In the genomic region with DNA sequence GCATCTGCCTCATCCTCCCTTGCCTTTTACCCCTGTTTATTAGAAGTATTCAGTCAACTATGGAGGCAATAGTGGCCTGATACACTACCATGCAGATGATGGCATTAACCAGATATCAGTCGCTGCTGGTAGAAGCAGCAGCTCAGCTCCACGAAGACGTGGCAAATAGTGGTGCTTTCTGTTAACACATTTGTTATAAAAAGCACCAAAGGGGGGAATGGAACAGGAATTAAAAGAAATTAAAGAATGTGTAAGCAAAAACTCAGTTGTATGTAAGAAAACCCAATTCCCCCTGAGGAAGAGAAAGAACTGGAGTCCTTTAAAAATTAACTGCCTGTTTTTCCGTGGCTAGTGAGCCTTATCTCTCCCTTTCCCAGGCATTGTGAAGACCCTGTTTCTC, we compare ENCODE assay signal across 14 cellular contexts. TPM values are rescaled to one million over a fixed set of nuclear protein-coding genes. Genes with fewer than 3 reads are reported as not detected.
"Had no signal": no experiment of that assay in that cellular context is flagged by ENCODE, and none has a peak within 500 bp of the region (broad histone marks: within the 10 kb centered on the region; RNA-seq: fewer than 3 reads in every experiment).

No MANE protein-coding gene starts in this region.

RNA-seq across cellular contexts. Expression of gene KLRK1, which starts 22.1 kb away (rescaled TPM):
- total RNA-seq: chondrocyte, dermis blood vessel endothelial cell, endothelial cell of umbilical vein, esophagus mucosa, hepatocyte, lung microvascular endothelial cell, neural crest cell, occipital lobe had no signal
- polyA plus RNA-seq: endothelial cell of umbilical vein, SK-N-SH had no signal

RNA-seq across cellular contexts. Expression of gene KLRC4, which starts 41.8 kb away (rescaled TPM):
- total RNA-seq: activated CD4-positive, alpha-beta T cell treated with anti-CD3 and anti-CD28 coated beads, Interleukin-2, amount 10 ng/mL, durations not matched to agents 7 days and 5 days; activated T-helper 2 cell treated with anti-CD3 and anti-CD28 coated beads, Interferon-gamma antibody, Interleukin-2, Interleukin-4, amounts not matched to agents 10 μg/mL and 5 μg/mL and 100 μg/mL, durations not matched to agents 14 hours and 24 hours and 36 hours; chondrocyte; dermis blood vessel endothelial cell; endothelial cell of umbilical vein; esophagus mucosa; hepatocyte; left ventricle myocardium inferior; lung microvascular endothelial cell; neural crest cell; occipital lobe; suprapubic skin; T-helper 2 cell treated with Interferon-gamma antibody and Interleukin-4, amounts not matched to agents 100 ng/mL and 5 ng/mL, for 36 hours had no signal
- polyA plus RNA-seq: endothelial cell of umbilical vein, hepatocyte, SK-N-SH had no signal

RNA-seq across cellular contexts. Expression of gene KLRC3, which starts 52.7 kb away (rescaled TPM):
- total RNA-seq: activated CD4-positive, alpha-beta T cell treated with anti-CD3 and anti-CD28 coated beads, Interleukin-2, amount 10 ng/mL, durations not matched to agents 7 days and 5 days; activated T-helper 2 cell treated with anti-CD3 and anti-CD28 coated beads, Interferon-gamma antibody, Interleukin-2, Interleukin-4, amounts not matched to agents 10 μg/mL and 5 μg/mL and 100 μg/mL, durations not matched to agents 14 hours and 24 hours and 36 hours; chondrocyte; dermis blood vessel endothelial cell; endothelial cell of umbilical vein; esophagus mucosa; hepatocyte; left ventricle myocardium inferior; lung microvascular endothelial cell; neural crest cell; suprapubic skin; T-helper 2 cell treated with Interferon-gamma antibody and Interleukin-4, amounts not matched to agents 100 ng/mL and 5 ng/mL, for 36 hours had no signal
- polyA plus RNA-seq: endothelial cell of umbilical vein, hepatocyte, SK-N-SH had no signal
